ENCODE assay signal across 15 cellular contexts in the genomic region with DNA sequence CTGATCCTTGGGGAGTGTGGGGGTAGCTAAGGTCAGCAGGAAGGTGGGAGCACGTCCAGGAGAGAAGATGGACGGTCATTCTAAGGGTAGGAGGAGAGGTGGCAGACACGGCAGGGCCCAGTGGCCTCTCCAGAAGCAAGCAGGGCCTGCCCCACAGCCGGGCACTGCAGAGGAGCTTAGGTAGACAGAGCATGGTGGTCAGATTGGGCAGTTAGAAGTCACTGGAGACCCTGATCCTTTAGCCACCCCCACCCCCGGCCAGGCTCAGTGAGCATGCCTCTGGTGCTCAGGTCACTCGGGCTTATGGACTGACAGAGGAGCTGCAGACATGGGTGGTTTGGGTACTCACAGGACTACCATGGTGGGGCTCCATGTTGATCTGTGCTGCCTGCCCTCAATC. TPM values are rescaled to one million over a fixed set of nuclear protein-coding genes. Genes with fewer than 3 reads are reported as not detected.
DNase-seq lines count a peak whose midpoint lies in the region; ATAC-seq and TF ChIP-seq lines count a peak whose summit lies in the region.
"Had no signal": no experiment of that assay in that cellular context is flagged by ENCODE, and none has a peak within 500 bp of the region (broad histone marks: within the 10 kb centered on the region; RNA-seq: fewer than 3 reads in every experiment).

No MANE protein-coding gene starts in this region.

- H3K36me3 ChIP-seq in esophagus muscularis mucosa, result peaks cover 0 to 51% (median 24%) of the 10 kb centered on the region in 4 donors

- POLR2A ChIA-PET in AG04450 (lab: Yijun Ruan, JAX), result no interaction called here
- POLR2A ChIA-PET in HEK293T (lab: Yijun Ruan, JAX), result no interaction called here

- CTCF ChIA-PET in AG04450 (lab: Charles Lee), result no interaction called here
- CTCF ChIA-PET in HEK293T (lab: Yijun Ruan, JAX), result no interaction called here

- no peak for TF ChIP-seq CTCF in AG04450 (IDR thresholded peaks at IDR 0.05; ENCODE audit: low read depth, low read length)
- no peak for TF ChIP-seq CTCF in esophagus muscularis mucosa (IDR thresholded peaks at IDR 0.05)
- no peak for TF ChIP-seq CTCF in osteocyte (IDR thresholded peaks at IDR 0.05)

- no peak overlapping the region for H3K4me3 ChIP-seq in AG04450 (ENCODE audit: low read depth, low read length)
- no peak overlapping the region for H3K4me3 ChIP-seq in esophagus muscularis mucosa
- H3K4me3 ChIP-seq: Peyer's patch had no signal

- no peak for DNase-seq in AG04450 (ENCODE audit: low read depth, low spot score)
- DNase-seq in HEK293T (ENCODE audit: extremely low spot score), result peak; percentile 4
- peak; percentile 55 for DNase-seq in esophagus muscularis mucosa (ENCODE audit: extremely low spot score)
- DNase-seq in osteocyte (ENCODE audit: extremely low spot score, unreplicated experiment), result peak; percentile 74
- no peak for DNase-seq in amniotic stem cell (lab: John Stamatoyannopoulos, UW)
- no peak for DNase-seq in HUDEP-2 (lab: John Stamatoyannopoulos, UW; ENCODE audit: unreplicated experiment in 76 of 76)
- DNase-seq: CD8-positive, alpha-beta memory T cell; GF-D8; GOT3; NCI-H1417 treated with DMSO at 0.1 percent for 48 hours; NCI-H2029; NCI-H510A treated with DMSO at 0.1 percent for 48 hours; SHP77 treated with DMSO at 0.1 percent for 48 hours had no signal

- peaks cover 6% of the 10 kb centered on the region for H3K4me1 Mint-ChIP-seq in osteocyte (ENCODE audit: unreplicated experiment)

- H3K27ac ChIP-seq in AG04450 (ENCODE audit: low read depth, low read length) (peak overlapping the region; percentile 52), esophagus muscularis mucosa (replicated peaks in 1 of 4) (no peak overlapping the region)
- H3K27ac ChIP-seq: Peyer's patch had no signal

- 65% methylated on average over 4 of the region's 6 CpGs for WGBS in esophagus muscularis mucosa

- H3K27ac Mint-ChIP-seq in osteocyte (ENCODE audit: unreplicated experiment), result no peak overlapping the region

- H3K27me3 Mint-ChIP-seq in osteocyte (ENCODE audit: unreplicated experiment), result no peaks in the 10 kb centered on the region
- H3K27me3 Mint-ChIP-seq: CD8-positive, alpha-beta memory T cell had no signal

- no peaks in the 10 kb centered on the region for H3K4me1 ChIP-seq in esophagus muscularis mucosa
- H3K4me1 ChIP-seq: Peyer's patch had no signal

- no peak for TF ChIP-seq POLR2A in esophagus muscularis mucosa (IDR thresholded peaks at IDR 0.05; ENCODE audit: low read depth)

- H3K36me3 Mint-ChIP-seq in osteocyte (ENCODE audit: unreplicated experiment), result no peaks in the 10 kb centered on the region

- intact Hi-C loops in esophagus muscularis mucosa (cut with DNase I), result no loop called here

- no peak for ATAC-seq in HG03565 (IDR thresholded peaks at IDR 0.05; ENCODE audit: unreplicated experiment)

- no peak for TF ChIP-seq EP300 in esophagus muscularis mucosa (IDR thresholded peaks at IDR 0.05)

- peaks cover 2% of the 10 kb centered on the region for H3K9me3 Mint-ChIP-seq in osteocyte (ENCODE audit: unreplicated experiment)
- H3K9me3 Mint-ChIP-seq: CD8-positive, alpha-beta memory T cell had no signal

- H3K27me3 ChIP-seq in AG04450 (ENCODE audit: control insufficient read depth, insufficient read depth, low read length) (no peaks in the 10 kb centered on the region), esophagus muscularis mucosa (no peaks in the 10 kb centered on the region)
- H3K27me3 ChIP-seq: Peyer's patch had no signal

- H3K9me3 ChIP-seq in AG04450 (ENCODE audit: control insufficient read depth, insufficient read depth, low read length), result no peaks in the 10 kb centered on the region; the same call in 1 of the 2 replicates
- no peaks in the 10 kb centered on the region for H3K9me3 ChIP-seq in esophagus muscularis mucosa
- H3K9me3 ChIP-seq: Peyer's patch had no signal

- no peak overlapping the region for H3K4me3 Mint-ChIP-seq in osteocyte (ENCODE audit: unreplicated experiment)

TF ChIP-seq in HEK293T, 16 proteins besides CTCF, POLR2A, EP300 and RAD21:
- TF ChIP-seq, protein P1, sequence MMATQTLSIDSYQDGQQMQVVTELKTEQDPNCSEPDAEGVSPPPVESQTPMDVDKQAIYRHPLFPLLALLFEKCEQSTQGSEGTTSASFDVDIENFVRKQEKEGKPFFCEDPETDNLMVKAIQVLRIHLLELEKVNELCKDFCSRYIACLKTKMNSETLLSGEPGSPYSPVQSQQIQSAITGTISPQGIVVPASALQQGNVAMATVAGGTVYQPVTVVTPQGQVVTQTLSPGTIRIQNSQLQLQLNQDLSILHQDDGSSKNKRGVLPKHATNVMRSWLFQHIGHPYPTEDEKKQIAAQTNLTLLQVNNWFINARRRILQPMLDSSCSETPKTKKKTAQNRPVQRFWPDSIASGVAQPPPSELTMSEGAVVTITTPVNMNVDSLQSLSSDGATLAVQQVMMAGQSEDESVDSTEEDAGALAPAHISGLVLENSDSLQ (IDR thresholded peaks at IDR 0.05), result no peak

RNA-seq across cellular contexts. Expression of a gene that starts 26.3 kb away (rescaled TPM):
- polyA plus RNA-seq in AG04450 (2011; rRNA removed), result 73.2 and 80.5 TPM in 2 replicates
- polyA minus RNA-seq in AG04450 (2011; rRNA and poly(A)+ RNA removed), result 26.4 and 29.2 TPM in 2 replicates
- total RNA-seq in esophagus muscularis mucosa (10 to 100 TPM; 15.4 to 19.5 (median 18.0) TPM), osteocyte (27.1 and 27.6 TPM in 2 replicates)

Comparison
In these comparisons a context has a peak if more than half of its experiments do, and no peak if none do; other contexts are left out.
1. DNase-seq: peak in HEK293T (single experiment), esophagus muscularis mucosa (single experiment) and osteocyte (single experiment); none in AG04450 (single experiment), amniotic stem cell (single experiment) and HUDEP-2 (0 of 76).